Comparison of ENCODE assay signal across 20 cellular contexts in genomic region chr6:36276581-36277536, GRCh38. TPM values are rescaled to one million over a fixed set of nuclear protein-coding genes. Genes with fewer than 3 reads are reported as not detected.
DNase-seq lines count a peak whose midpoint lies in the region; FAIRE-seq and TF ChIP-seq lines count a peak whose summit lies in the region.
"Had no signal": no experiment of that assay in that cellular context is flagged by ENCODE, and none has a peak within 500 bp of the region (broad histone marks: within the 10 kb centered on the region; RNA-seq: fewer than 3 reads in every experiment).

No MANE protein-coding gene starts in this region.

- peaks cover 0 to 10% (median 2%) of the 10 kb centered on the region in 6 donors for H3K4me1 ChIP-seq in spleen
- H3K4me1 ChIP-seq in suprapubic skin = no peaks in the 10 kb centered on the region
- H3K4me1 ChIP-seq in effector memory CD4-positive, alpha-beta T cell (ENCODE audit: control insufficient read depth, insufficient read depth, low read length, poor library complexity, severe bottlenecking) = no peaks in the 10 kb centered on the region

- 70 to 76% (median 73%) methylated on average over 13 of the region's 13 CpGs for WGBS in spleen, 5 donors
- 77% methylated on average over 13 of the region's 13 CpGs for WGBS in suprapubic skin

- intact Hi-C loops in spleen (cut with DNase I; ENCODE audit: low total_unique reads) = no loop called here

- H3K36me3 ChIP-seq in bronchial epithelial cell (ENCODE audit: control insufficient read depth, insufficient read depth, low read length) = no peaks in the 10 kb centered on the region
- H3K36me3 ChIP-seq in spleen = no peaks in the 10 kb centered on the region
- no peaks in the 10 kb centered on the region for H3K36me3 ChIP-seq in suprapubic skin
- H3K36me3 ChIP-seq in effector memory CD4-positive, alpha-beta T cell (ENCODE audit: control insufficient read depth, insufficient read depth, low read length) = no peaks in the 10 kb centered on the region
- H3K36me3 ChIP-seq: BLaER1 had no signal

- H3K4me3 ChIP-seq in bronchial epithelial cell (ENCODE audit: low read depth, low read length) = no peak overlapping the region
- no peak overlapping the region for H3K4me3 ChIP-seq in spleen
- H3K4me3 ChIP-seq in suprapubic skin = no peak overlapping the region
- H3K4me3 ChIP-seq in effector memory CD4-positive, alpha-beta T cell (ENCODE audit: insufficient read depth, low read depth, low read length, poor library complexity, severe bottlenecking) = no peak overlapping the region
- H3K4me3 ChIP-seq: BLaER1, GM23338 had no signal

- H3K27ac ChIP-seq in C4-2B = peak overlapping the region; percentile 6; the same call in 1 of the 2 replicates
- no peak overlapping the region for H3K27ac ChIP-seq in spleen
- no peak overlapping the region for H3K27ac ChIP-seq in suprapubic skin
- no peak overlapping the region for H3K27ac ChIP-seq in effector memory CD4-positive, alpha-beta T cell (ENCODE audit: insufficient read depth, low read length, poor library complexity, severe bottlenecking)
- H3K27ac ChIP-seq: BLaER1 had no signal

- TF ChIP-seq CTCF in C4-2B (conservative IDR thresholded peaks at IDR 0.05) (no peak), bronchial epithelial cell (IDR thresholded peaks at IDR 0.05; ENCODE audit: insufficient read depth, low read length, severe bottlenecking) (no peak), spleen (IDR thresholded peaks at IDR 0.05 in 8 of 11, conservative IDR thresholded peaks at IDR 0.05 in 3 of 11) (no peak), suprapubic skin (IDR thresholded peaks at IDR 0.05) (no peak)

- TF ChIP-seq POLR2A in spleen (IDR thresholded peaks at IDR 0.05) (no peak), suprapubic skin (IDR thresholded peaks at IDR 0.05) (no peak)

- peak; percentile 18 for DNase-seq in NCI-H2107 treated with DMSO at 0.1 percent for 48 hours (lab: John Stamatoyannopoulos, UW; ENCODE audit: unreplicated experiment)
- no peak for DNase-seq in NCI-H2107 (lab: John Stamatoyannopoulos, UW)
- peak; percentile 31 for DNase-seq in NCI-H2029 treated with DMSO at 0.1 percent for 48 hours (lab: John Stamatoyannopoulos, UW)
- peak; percentile 79 for DNase-seq in bronchial epithelial cell (ENCODE audit: low read depth)
- no peak for DNase-seq in spleen
- no peak for DNase-seq in suprapubic skin (ENCODE audit: low spot score in 2 of 2)
- DNase-seq in effector memory CD4-positive, alpha-beta T cell = no peak
- DNase-seq: 8988T; AML-193; CD4-positive, CD25-positive, alpha-beta regulatory T cell; DMS153; DMS79 treated with DMSO at 0.1 percent for 48 hours; EL; H7 had no signal

- H3K9me3 ChIP-seq in spleen (no peaks in the 10 kb centered on the region), suprapubic skin (no peaks in the 10 kb centered on the region)
- no peaks in the 10 kb centered on the region for H3K9me3 ChIP-seq in effector memory CD4-positive, alpha-beta T cell (ENCODE audit: control insufficient read depth, low read length)
- H3K9me3 ChIP-seq: BLaER1 had no signal

- H3K27me3 ChIP-seq in bronchial epithelial cell (ENCODE audit: control insufficient read depth, insufficient read depth, low read length) (no peaks in the 10 kb centered on the region), spleen (replicated peaks in 1 of 7) (peaks cover 0 to under 1% (median 0%) of the 10 kb centered on the region in 7 donors), suprapubic skin (no peaks in the 10 kb centered on the region)
- no peaks in the 10 kb centered on the region for H3K27me3 ChIP-seq in effector memory CD4-positive, alpha-beta T cell (replicated peaks; ENCODE audit: control insufficient read depth, insufficient read depth, low read length, poor library complexity, severe bottlenecking)
- H3K27me3 ChIP-seq: BLaER1 had no signal

- no peak for FAIRE-seq in bronchial epithelial cell (lab: Jason Lieb, UNC)
- FAIRE-seq: G401.6, GM12891 had no signal

- TF ChIP-seq EP300 in suprapubic skin (IDR thresholded peaks at IDR 0.05) = no peak

RNA-seq across cellular contexts. Expression of gene PNPLA1, which starts 7.0 kb away (rescaled TPM):
- 0.26 and 1.2 TPM in 2 replicates for total RNA-seq in bronchial epithelial cell
- total RNA-seq in spleen = 1 to 10 TPM in 5 of 7 donors, under 1 TPM in 2; 0.52 to 3.7 (median 1.1) TPM
- polyA plus RNA-seq in spleen = under 1 TPM; 0.05 to 0.38 (median 0.13) TPM
- 10 to 100 TPM; 15.7 to 40.3 (median 32.9) TPM for total RNA-seq in suprapubic skin
- total RNA-seq: GM23338, H7 had no signal
- polyA plus RNA-seq: CD4-positive, CD25-positive, alpha-beta regulatory T cell; GM23338 had no signal

RNA-seq across cellular contexts. Expression of gene BNIP5, which starts 59.8 kb away (rescaled TPM):
- total RNA-seq in bronchial epithelial cell = not detected in 2 replicates
- not detected for total RNA-seq in spleen
- polyA plus RNA-seq in spleen = under 1 TPM in 1 of 3 donors, not detected in 2; 0.05 TPM
- total RNA-seq in suprapubic skin = under 1 TPM in 1 of 4 donors, not detected in 3; 0.11 TPM
- total RNA-seq: CD4-positive, CD25-positive, alpha-beta regulatory T cell; GM23338; H7; HT1080 had no signal
- polyA plus RNA-seq: CD4-positive, CD25-positive, alpha-beta regulatory T cell; GM23338 had no signal

Comparison
In these comparisons a context has a peak if more than half of its experiments do, and no peak if none do; other contexts are left out.
1. DNase-seq: peak in NCI-H2107 treated with DMSO at 0.1 percent for 48 hours (single experiment), NCI-H2029 treated with DMSO at 0.1 percent for 48 hours (single experiment) and bronchial epithelial cell (single experiment); none in NCI-H2107 (single experiment), spleen (single experiment), suprapubic skin (0 of 2) and effector memory CD4-positive, alpha-beta T cell (0 of 3).